23 cellular contexts compared by ENCODE assay signal in genomic region chr2:146147448-146148012, GRCh38.
DNase-seq lines count a peak whose midpoint lies in the region; ATAC-seq, FAIRE-seq and TF ChIP-seq lines count a peak whose summit lies in the region.
"Had no signal": no experiment of that assay in that cellular context is flagged by ENCODE, and none has a peak within 500 bp of the region (broad histone marks: within the 10 kb centered on the region; RNA-seq: fewer than 3 reads in every experiment).

No MANE protein-coding gene starts in this region.

- no peak overlapping the region for H3K27ac ChIP-seq in GM23338 (ENCODE audit: low read depth)
- H3K27ac ChIP-seq: heart right ventricle, SJSA1, upper lobe of left lung had no signal

- peaks cover 3% of the 10 kb centered on the region for H3K27me3 Mint-ChIP-seq in GM23338 (ENCODE audit: insufficient read depth, low read depth, poor library complexity)
- H3K27me3 Mint-ChIP-seq: activated B cell treated with CpG ODN at 0.5 μM for 24 hours; activated CD8-positive, alpha-beta T cell treated with anti-CD3 and anti-CD28 coated beads for 36 hours; activated T-cell treated with anti-CD3 and anti-CD28 coated beads, Interleukin-2, amount 50 U/mL, for 24 hours had no signal

- H2AFZ ChIP-seq in GM23338: peak overlapping the region; percentile 52; the same call in 1 of the 2 replicates

- H3K36me3 ChIP-seq in GM23338 (ENCODE audit: insufficient read depth) (no peaks in the 10 kb centered on the region), bronchial epithelial cell (ENCODE audit: control insufficient read depth, insufficient read depth, low read length) (no peaks in the 10 kb centered on the region)
- H3K36me3 ChIP-seq: heart right ventricle, SJSA1, upper lobe of left lung had no signal

- H3K27ac Mint-ChIP-seq in GM23338: no peak overlapping the region
- H3K27ac Mint-ChIP-seq: activated B cell treated with CpG ODN at 0.5 μM for 24 hours; activated CD8-positive, alpha-beta T cell treated with anti-CD3 and anti-CD28 coated beads for 36 hours; activated T-cell treated with anti-CD3 and anti-CD28 coated beads, Interleukin-2, amount 50 U/mL, for 24 hours; HFFc6 had no signal

- H3K4me3 Mint-ChIP-seq in GM23338: no peak overlapping the region
- H3K4me3 Mint-ChIP-seq: activated B cell treated with CpG ODN at 0.5 μM for 24 hours; activated CD8-positive, alpha-beta T cell treated with anti-CD3 and anti-CD28 coated beads for 36 hours; activated T-cell treated with anti-CD3 and anti-CD28 coated beads, Interleukin-2, amount 50 U/mL, for 24 hours; HFFc6 had no signal

- H3K9me3 Mint-ChIP-seq in GM23338: peaks cover 5% of the 10 kb centered on the region
- H3K9me3 Mint-ChIP-seq: activated B cell treated with CpG ODN at 0.5 μM for 24 hours had no signal

- peak; percentile 8 for DNase-seq in GM23338 (ENCODE audit: low spot score)
- no peak for DNase-seq in HFF-Myc (ENCODE audit: extremely low read depth, low read depth)
- DNase-seq in bronchial epithelial cell (ENCODE audit: low read depth): peak; percentile 25
- DNase-seq in iPS-NIHi7 (ENCODE audit: extremely low spot score): peak; percentile 11
- DNase-seq in middle frontal gyrus (ENCODE audit: extremely low spot score, low spot score): no peak
- DNase-seq in NOMO-1 (lab: John Stamatoyannopoulos, UW; ENCODE audit: unreplicated experiment in 2 of 2): no peak
- no peak for DNase-seq in ACHN
- DNase-seq: activated B cell treated with CpG ODN at 0.5 μM for 24 hours; activated CD8-positive, alpha-beta T cell treated with anti-CD3 and anti-CD28 coated beads for 36 hours; activated naive CD4-positive, alpha-beta T cell treated with anti-CD3 and anti-CD28 coated beads, Interleukin-2, amount 50 U/mL, for 16 hours; activated T-cell treated with anti-CD3 and anti-CD28 coated beads, Interleukin-2, amount 50 U/mL, for 24 hours; aorta; cerebellar nuclear complex; effector CD8-positive, alpha-beta T cell; heart right ventricle; HFFc6; NCI-H1105 treated with DMSO at 0.1 percent for 48 hours; NCI-H2107; NCI-H524 treated with DMSO at 0.1 percent for 48 hours; stimulated activated CD8-positive, alpha-beta memory T cell treated with anti-CD3 and anti-CD28 coated beads, Interleukin-4, amount 100 ng/mL, for 48 hours; upper lobe of left lung had no signal

- no peak overlapping the region for H3K4me2 ChIP-seq in GM23338

- no peaks in the 10 kb centered on the region for H3K79me2 ChIP-seq in GM23338 (replicated peaks; ENCODE audit: insufficient read depth)

- no peaks in the 10 kb centered on the region for H3K4me1 ChIP-seq in GM23338 (ENCODE audit: insufficient read depth)
- H3K4me1 ChIP-seq: heart right ventricle, SJSA1, upper lobe of left lung had no signal

- H3K36me3 Mint-ChIP-seq in GM23338 (ENCODE audit: low read depth): peaks cover 6% of the 10 kb centered on the region

- no peak for FAIRE-seq in bronchial epithelial cell (lab: Jason Lieb, UNC)

- H3K4me1 Mint-ChIP-seq in GM23338: no peaks in the 10 kb centered on the region
- H3K4me1 Mint-ChIP-seq: activated B cell treated with CpG ODN at 0.5 μM for 24 hours had no signal

- TF ChIP-seq CTCF in GM23338 (conservative IDR thresholded peaks at IDR 0.05; ENCODE audit: low read depth in 2 of 2) (peak; percentile 27 to 55; a peak in 3 of 4 replicates), HFF-Myc (IDR thresholded peaks at IDR 0.05; ENCODE audit: low read depth, low read length, missing control alignments) (peak; percentile 7), bronchial epithelial cell (IDR thresholded peaks at IDR 0.05; ENCODE audit: insufficient read depth, low read length, severe bottlenecking) (peak; percentile 17)

- H3K27me3 ChIP-seq in GM23338 (ENCODE audit: insufficient read depth): no peaks in the 10 kb centered on the region
- no peaks in the 10 kb centered on the region for H3K27me3 ChIP-seq in bronchial epithelial cell (ENCODE audit: control insufficient read depth, insufficient read depth, low read length)
- H3K27me3 ChIP-seq: heart right ventricle, SJSA1, upper lobe of left lung had no signal

- in situ Hi-C loops in ACHN (cut with HindIII; ENCODE audit: low pct_ligation_motif_present, low pct_unique_long_range_greater_than_20kb, low sequenced_read_pairs): no loop called here

- H3K4me3 ChIP-seq in GM23338 (no peak overlapping the region), HFF-Myc (replicated peaks; ENCODE audit: low read depth, low read length) (no peak overlapping the region), bronchial epithelial cell (ENCODE audit: low read depth, low read length) (no peak overlapping the region)
- H3K4me3 ChIP-seq: heart right ventricle, SJSA1, upper lobe of left lung had no signal

- H4K20me1 ChIP-seq in GM23338 (replicated peaks; ENCODE audit: insufficient read depth): no peaks in the 10 kb centered on the region

- ATAC-seq in GM23338: no peak
- no peak for ATAC-seq in GM19455 (IDR thresholded peaks at IDR 0.05; ENCODE audit: unreplicated experiment)
- ATAC-seq: activated CD8-positive, alpha-beta T cell treated with anti-CD3 and anti-CD28 coated beads for 36 hours; heart right ventricle had no signal

- H3F3A ChIP-seq in GM23338 (replicated peaks; ENCODE audit: low read depth): no peaks in the 10 kb centered on the region

- 0 out of 2 replicates have a peak, but pooled peaks cover 2% of the 10 kb centered on the region for H3K9me2 ChIP-seq in GM23338 (ENCODE audit: insufficient read depth)

TF ChIP-seq in GM23338, 12 proteins besides CTCF, POLR2A, EP300 and RAD21 (continues in another document):
- TF ChIP-seq POLR2AphosphoS5 (IDR thresholded peaks at IDR 0.05; ENCODE audit: low read depth): no peak
- no peak for TF ChIP-seq REST (IDR thresholded peaks at IDR 0.05; ENCODE audit: unreplicated experiment)
- TF ChIP-seq EZH2phosphoT487 (IDR thresholded peaks at IDR 0.05; ENCODE audit: unreplicated experiment): no peak
- no peak for TF ChIP-seq CREB1 (CRISPR knock-in tag; IDR thresholded peaks at IDR 0.05; ENCODE audit: low read depth)
- no peak for TF ChIP-seq ETS1 (IDR thresholded peaks at IDR 0.05)
- no peak for TF ChIP-seq NANOG (IDR thresholded peaks at IDR 0.05; ENCODE audit: borderline replicate concordance)

Comparison
In these comparisons a context has a peak if more than half of its experiments do, and no peak if none do; other contexts are left out.
1. DNase-seq: peak in GM23338 (single experiment), bronchial epithelial cell (single experiment) and iPS-NIHi7 (single experiment); none in HFF-Myc (single experiment), middle frontal gyrus (single experiment), NOMO-1 (0 of 2) and ACHN (single experiment).
2. Peak in every context shown above with its lines, with median percentiles within 50 percentile points of each other: CTCF ChIP-seq.